ENCODE assay signal across 25 cellular contexts in genomic region chr1:19043579-19044443, GRCh38.
A peak's percentile ranks its signal among the peaks of the same experiment; 100 is the strongest.
DNase-seq lines count a peak whose midpoint lies in the region; ATAC-seq and TF ChIP-seq lines count a peak whose summit lies in the region.
"Had no signal": no experiment of that assay in that cellular context is flagged by ENCODE, and none has a peak within 500 bp of the region (broad histone marks: within the 10 kb centered on the region; RNA-seq: fewer than 3 reads in every experiment).

No MANE protein-coding gene starts in this region.

- 58 to 63% methylated on average over 15 to 16 of the region's 16 CpGs for WGBS in body of pancreas, 2 donors

- TF ChIP-seq CTCF in body of pancreas (IDR thresholded peaks at IDR 0.05), result no peak
- no peak for TF ChIP-seq CTCF in lower lobe of right lung (IDR thresholded peaks at IDR 0.05)
- TF ChIP-seq CTCF in upper lobe of right lung (IDR thresholded peaks at IDR 0.05), result no peak
- TF ChIP-seq CTCF in omental fat pad (IDR thresholded peaks at IDR 0.05), result no peak

- no peaks in the 10 kb centered on the region for H3K9me3 ChIP-seq in body of pancreas
- H3K9me3 ChIP-seq in lower lobe of right lung, result no peaks in the 10 kb centered on the region
- no peaks in the 10 kb centered on the region for H3K9me3 ChIP-seq in upper lobe of right lung
- H3K9me3 ChIP-seq: BE2C, colonic mucosa, stomach, thyroid gland had no signal

- intact Hi-C loops in cardiac septum (cut with DNase I) (no loop called here), left ventricle myocardium superior (cut with micrococcal nuclease) (no loop called here), body of pancreas (cut with DNase I) (no loop called here), lower lobe of right lung (cut with DNase I) (no loop called here), upper lobe of right lung (cut with DNase I) (no loop called here)

- ATAC-seq in left ventricle myocardium superior (no peak), body of pancreas (peak; percentile 8), lower lobe of right lung (no peak), upper lobe of right lung (no peak), omental fat pad (ENCODE audit: low FRiP score) (no peak)
- ATAC-seq: right cardiac atrium had no signal

- peak overlapping the region in 1 of 4 donors; percentile 33 for H3K27ac ChIP-seq in body of pancreas
- no peak overlapping the region for H3K27ac ChIP-seq in lower lobe of right lung
- no peak overlapping the region for H3K27ac ChIP-seq in upper lobe of right lung
- H3K27ac ChIP-seq: colonic mucosa, stomach, thyroid gland, WERI-Rb-1 had no signal

- H3K4me3 ChIP-seq in body of pancreas (no peak overlapping the region), lower lobe of right lung (no peak overlapping the region), upper lobe of right lung (no peak overlapping the region)
- H3K4me3 ChIP-seq: colonic mucosa, stomach, thyroid gland had no signal

- DNase-seq in cardiac septum (ENCODE audit: low spot score) (peak; percentile 63), left ventricle myocardium superior (no peak), body of pancreas (peak in 2 of 4 donors; percentile 10 to 44), lower lobe of right lung (peak; percentile 20), upper lobe of right lung (peak; percentile 49), DMS153 treated with DMSO at 0.1 percent for 48 hours (lab: John Stamatoyannopoulos, UW; ENCODE audit: unreplicated experiment) (no peak), omental fat pad (ENCODE audit: low spot score) (no peak)
- DNase-seq in activated T-cell treated with anti-CD3 and anti-CD28 coated beads, Interleukin-2, amount 50 U/mL, for 48 hours, result no peak
- DNase-seq: ACHN; activated T-cell treated with anti-CD3 and anti-CD28 coated beads, Interleukin-2, amount 50 U/mL, for 4 hours; anterior cingulate cortex; BE2C; CD8-positive, alpha-beta memory T cell; colonic mucosa; DMS153; effector memory CD4-positive, alpha-beta T cell; hippocampal formation; NCI-H146; NCI-H2107; NCI-H748 treated with DMSO at 0.1 percent for 48 hours; stomach; T-helper 9 cell; thyroid gland; WERI-Rb-1 had no signal

- H3K27me3 ChIP-seq in body of pancreas (no peaks in the 10 kb centered on the region), lower lobe of right lung (ENCODE audit: low read depth) (peaks cover 22% of the 10 kb centered on the region), upper lobe of right lung (peaks cover 14% of the 10 kb centered on the region)
- H3K27me3 ChIP-seq: BE2C, colonic mucosa, thyroid gland had no signal

- peaks cover 39% of the 10 kb centered on the region for H3K4me1 ChIP-seq in body of pancreas
- H3K4me1 ChIP-seq in lower lobe of right lung, result no peaks in the 10 kb centered on the region
- H3K4me1 ChIP-seq in upper lobe of right lung, result no peaks in the 10 kb centered on the region
- H3K4me1 ChIP-seq: BE2C, colonic mucosa had no signal

- no peak for TF ChIP-seq POLR2A in body of pancreas (IDR thresholded peaks at IDR 0.05)

- no peaks in the 10 kb centered on the region for H3K36me3 ChIP-seq in body of pancreas (replicated peaks in 1 of 2; ENCODE audit: insufficient read depth in 1 of 2, low read depth in 2 of 2)
- H3K36me3 ChIP-seq in lower lobe of right lung, result no peaks in the 10 kb centered on the region
- H3K36me3 ChIP-seq in upper lobe of right lung, result no peaks in the 10 kb centered on the region
- H3K36me3 ChIP-seq: BE2C, colonic mucosa, stomach, thyroid gland, WERI-Rb-1 had no signal

Comparison
In these comparisons a context has a peak if more than half of its experiments do, and no peak if none do; other contexts are left out.
1. DNase-seq: peak in cardiac septum (single experiment), lower lobe of right lung (single experiment) and upper lobe of right lung (single experiment); none in left ventricle myocardium superior (single experiment), DMS153 treated with DMSO at 0.1 percent for 48 hours (single experiment), omental fat pad (single experiment) and activated T-cell treated with anti-CD3 and anti-CD28 coated beads, Interleukin-2, amount 50 U/mL, for 48 hours (0 of 2).